In the genomic region with DNA sequence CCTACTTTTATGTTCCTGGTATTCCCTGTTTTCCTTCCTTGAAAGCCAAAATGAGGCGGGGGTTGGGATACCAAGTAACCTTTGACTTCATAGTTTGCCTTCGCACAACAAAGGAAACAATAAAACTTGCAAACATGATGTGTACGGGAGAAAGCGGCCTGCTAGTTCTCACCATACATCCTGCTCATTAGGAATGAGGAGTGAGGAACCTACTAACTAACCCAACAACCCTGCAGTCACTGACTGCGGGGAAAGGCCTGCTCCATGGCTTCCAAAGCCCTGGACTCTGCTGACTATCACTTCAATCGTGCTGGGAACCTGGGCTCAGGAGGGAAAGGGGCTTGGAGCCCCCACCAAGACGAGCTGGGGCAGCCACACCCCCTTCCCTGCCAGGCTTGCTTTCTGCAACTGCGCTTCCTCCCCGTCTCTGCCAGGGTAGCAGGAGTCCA, we compare ENCODE assay signal across 24 cellular contexts. TPM values are rescaled to one million over a fixed set of nuclear protein-coding genes. Genes with fewer than 3 reads are reported as not detected.
A peak's percentile ranks its signal among the peaks of the same experiment; 100 is the strongest.
DNase-seq lines count a peak whose midpoint lies in the region; TF ChIP-seq lines count a peak whose summit lies in the region.
"Had no signal": no experiment of that assay in that cellular context is flagged by ENCODE, and none has a peak within 500 bp of the region (broad histone marks: within the 10 kb centered on the region; RNA-seq: fewer than 3 reads in every experiment).

No MANE protein-coding gene starts in this region.

- H3K36me3 Mint-ChIP-seq in Caco-2 (ENCODE audit: insufficient read depth, unreplicated experiment) (peaks cover 36% of the 10 kb centered on the region), neural crest cell (ENCODE audit: low read depth) (peaks cover 24% of the 10 kb centered on the region)
- H3K36me3 Mint-ChIP-seq in activated CD4-positive, alpha-beta memory T cell treated with anti-CD3 and anti-CD28 coated beads for 36 hours = peaks cover 1% of the 10 kb centered on the region
- H3K36me3 Mint-ChIP-seq in activated CD4-positive, alpha-beta T cell treated with anti-CD3 and anti-CD28 coated beads, Interleukin-2, amount 10 ng/mL, durations not matched to agents 24 days and 14 days (ENCODE audit: low read depth) = peaks cover 5% of the 10 kb centered on the region
- H3K36me3 Mint-ChIP-seq: activated naive CD8-positive, alpha-beta T cell treated with anti-CD3 and anti-CD28 coated beads for 36 hours had no signal

- DNase-seq in Caco-2 (peak; percentile 35 to 46), HuH-7 (ENCODE audit: low spot score) (peak; percentile 50), neural crest cell (ENCODE audit: low read depth, low spot score) (no peak), NCI-H2227 treated with DMSO at 0.1 percent for 48 hours (lab: John Stamatoyannopoulos, UW) (no peak)
- no peak for DNase-seq in activated CD4-positive, alpha-beta memory T cell treated with anti-CD3 and anti-CD28 coated beads for 36 hours
- no peak for DNase-seq in stimulated activated CD4-positive, alpha-beta T cell treated with anti-CD3 and anti-CD28 coated beads, Interleukin-4, amount 100 ng/mL, for 1 hour
- no peak for DNase-seq in activated CD4-positive, alpha-beta T cell treated with anti-CD3 and anti-CD28 coated beads, Interleukin-2, amount 10 ng/mL, durations not matched to agents 24 days and 14 days
- DNase-seq: activated B cell treated with CpG ODN at 0.5 μM for 24 hours; activated CD4-positive, alpha-beta T cell treated with anti-CD3 and anti-CD28 coated beads, Interleukin-2, amount 50 U/mL, for 4 hours; activated naive CD8-positive, alpha-beta T cell treated with anti-CD3 and anti-CD28 coated beads for 36 hours; C1 segment of cervical spinal cord; central memory CD4-positive, alpha-beta T cell; dorsolateral prefrontal cortex; KBM-7; midbrain; NCI-H1436 treated with DMSO at 0.1 percent for 48 hours; NCI-H510A; PC-9; SHP77; stimulated activated CD8-positive, alpha-beta memory T cell treated with anti-CD3 and anti-CD28 coated beads, Interleukin-4, amount 100 ng/mL, for 48 hours; stomach; upper lobe of right lung had no signal

- BruUV-seq in Caco-2 (replicated peaks; lab: Mats Ljungman, UMichigan) = no TSS peak

- H3K27me3 ChIP-seq in Caco-2 (replicated peaks; ENCODE audit: control insufficient read depth, insufficient read depth, low read length) = no peaks in the 10 kb centered on the region
- H3K27me3 ChIP-seq in iPS-18a (ENCODE audit: control insufficient read depth, insufficient read depth, low read length) = no peaks in the 10 kb centered on the region
- H3K27me3 ChIP-seq: dorsolateral prefrontal cortex, stomach, upper lobe of right lung had no signal

- intact Hi-C loops in Caco-2 (cut with micrococcal nuclease; ENCODE audit: unreplicated experiment) = no loop called here
- intact Hi-C loops in activated CD4-positive, alpha-beta memory T cell treated with anti-CD3 and anti-CD28 coated beads for 36 hours (cut with micrococcal nuclease) = no loop called here
- intact Hi-C loops in activated CD4-positive, alpha-beta T cell treated with anti-CD3 and anti-CD28 coated beads, Interleukin-2, amount 10 ng/mL, durations not matched to agents 24 days and 14 days (cut with micrococcal nuclease) = no loop called here

- no peak overlapping the region for H3K27ac ChIP-seq in iPS-18a (ENCODE audit: low read length)
- H3K27ac ChIP-seq: dorsolateral prefrontal cortex, PC-9, prostate gland, upper lobe of right lung had no signal

- H3K9me3 Mint-ChIP-seq in Caco-2 (ENCODE audit: unreplicated experiment) (no peaks in the 10 kb centered on the region), neural crest cell (peaks cover 4% of the 10 kb centered on the region)
- no peaks in the 10 kb centered on the region for H3K9me3 Mint-ChIP-seq in activated CD4-positive, alpha-beta memory T cell treated with anti-CD3 and anti-CD28 coated beads for 36 hours
- no peaks in the 10 kb centered on the region for H3K9me3 Mint-ChIP-seq in activated CD4-positive, alpha-beta T cell treated with anti-CD3 and anti-CD28 coated beads, Interleukin-2, amount 10 ng/mL, durations not matched to agents 24 days and 14 days
- H3K9me3 Mint-ChIP-seq: activated B cell treated with CpG ODN at 0.5 μM for 24 hours; activated naive CD8-positive, alpha-beta T cell treated with anti-CD3 and anti-CD28 coated beads for 36 hours had no signal

- H3K36me3 ChIP-seq in Caco-2 (ENCODE audit: control insufficient read depth, insufficient read depth, low read length) (0 out of 2 replicates have a peak, but pooled peaks cover 4% of the 10 kb centered on the region), iPS-18a (ENCODE audit: control insufficient read depth, low read depth, low read length) (peaks cover 9% of the 10 kb centered on the region)

- H3K9me3 ChIP-seq in Caco-2 (no peaks in the 10 kb centered on the region), iPS-18a (ENCODE audit: control insufficient read depth, low read depth, low read length) (no peaks in the 10 kb centered on the region)
- H3K9me3 ChIP-seq: prostate gland, stomach, upper lobe of right lung had no signal

- no peak overlapping the region for H3K4me3 Mint-ChIP-seq in Caco-2 (ENCODE audit: unreplicated experiment)
- H3K4me3 Mint-ChIP-seq in neural crest cell = no peak overlapping the region
- no peak overlapping the region for H3K4me3 Mint-ChIP-seq in activated CD4-positive, alpha-beta memory T cell treated with anti-CD3 and anti-CD28 coated beads for 36 hours
- H3K4me3 Mint-ChIP-seq in activated CD4-positive, alpha-beta T cell treated with anti-CD3 and anti-CD28 coated beads, Interleukin-2, amount 10 ng/mL, durations not matched to agents 24 days and 14 days = no peak overlapping the region
- H3K4me3 Mint-ChIP-seq: activated B cell treated with CpG ODN at 0.5 μM for 24 hours; activated naive CD8-positive, alpha-beta T cell treated with anti-CD3 and anti-CD28 coated beads for 36 hours had no signal

- TF ChIP-seq CTCF in Caco-2 (IDR thresholded peaks at IDR 0.05; ENCODE audit: insufficient read depth in 1 of 2, low read depth in 1 of 2, low read length in 1 of 2, severe bottlenecking in 1 of 2, unreplicated experiment in 1 of 2) (no peak), neural crest cell (conservative IDR thresholded peaks at IDR 0.05) (no peak)

- peak overlapping the region; percentile 2 for H3K9ac ChIP-seq in iPS-18a (ENCODE audit: low read length)

- H3K27ac Mint-ChIP-seq in Caco-2 (ENCODE audit: unreplicated experiment) = no peak overlapping the region
- peak overlapping the region; percentile 71 for H3K27ac Mint-ChIP-seq in neural crest cell (ENCODE audit: unreplicated experiment)
- no peak overlapping the region for H3K27ac Mint-ChIP-seq in activated CD4-positive, alpha-beta memory T cell treated with anti-CD3 and anti-CD28 coated beads for 36 hours
- H3K27ac Mint-ChIP-seq in activated CD4-positive, alpha-beta T cell treated with anti-CD3 and anti-CD28 coated beads, Interleukin-2, amount 10 ng/mL, durations not matched to agents 24 days and 14 days = no peak overlapping the region
- H3K27ac Mint-ChIP-seq: activated B cell treated with CpG ODN at 0.5 μM for 24 hours; activated naive CD8-positive, alpha-beta T cell treated with anti-CD3 and anti-CD28 coated beads for 36 hours had no signal

- H3K4me1 ChIP-seq in Caco-2 (peaks cover 12% of the 10 kb centered on the region; the same call in 1 of the 2 replicates), iPS-18a (ENCODE audit: control insufficient read depth, low read depth, low read length) (peaks cover 15% of the 10 kb centered on the region)
- H3K4me1 ChIP-seq: upper lobe of right lung had no signal

- POLR2A ChIA-PET in Caco-2 (lab: Charles Lee) = interaction anchor here (0.6 kb wide), 1 partner anchor 124 kb away, joined by 6 read pairs; a partner anchor contains a TSS
- POLR2A ChIA-PET in activated CD4-positive, alpha-beta memory T cell treated with anti-CD3 and anti-CD28 coated beads for 36 hours (lab: Charles Lee) = no interaction called here

- H3K4me3 ChIP-seq in Caco-2 (ENCODE audit: low read depth, low read length) (no peak overlapping the region), iPS-18a (ENCODE audit: low read length) (no peak overlapping the region)
- H3K4me3 ChIP-seq: dorsolateral prefrontal cortex, PC-9, prostate gland, stomach, upper lobe of right lung had no signal

- H3K4me1 Mint-ChIP-seq in Caco-2 (ENCODE audit: low read depth, unreplicated experiment) (no peaks in the 10 kb centered on the region), neural crest cell (peaks cover 19% of the 10 kb centered on the region)
- H3K4me1 Mint-ChIP-seq in activated CD4-positive, alpha-beta memory T cell treated with anti-CD3 and anti-CD28 coated beads for 36 hours (ENCODE audit: low read depth) = no peaks in the 10 kb centered on the region
- no peaks in the 10 kb centered on the region for H3K4me1 Mint-ChIP-seq in activated CD4-positive, alpha-beta T cell treated with anti-CD3 and anti-CD28 coated beads, Interleukin-2, amount 10 ng/mL, durations not matched to agents 24 days and 14 days
- H3K4me1 Mint-ChIP-seq: activated naive CD8-positive, alpha-beta T cell treated with anti-CD3 and anti-CD28 coated beads for 36 hours had no signal

- CTCF ChIA-PET in Caco-2 (lab: Charles Lee) = no interaction called here
- CTCF ChIA-PET in activated CD4-positive, alpha-beta memory T cell treated with anti-CD3 and anti-CD28 coated beads for 36 hours (lab: Charles Lee) = interaction anchor here (1.2 kb wide), 1 partner anchor 10 kb away, joined by 4 read pairs; no protein-coding TSS in a partner anchor

- H3K27me3 Mint-ChIP-seq in Caco-2 (ENCODE audit: insufficient read depth, unreplicated experiment) (no peaks in the 10 kb centered on the region), neural crest cell (ENCODE audit: low read depth) (no peaks in the 10 kb centered on the region)
- H3K27me3 Mint-ChIP-seq in activated CD4-positive, alpha-beta memory T cell treated with anti-CD3 and anti-CD28 coated beads for 36 hours = no peaks in the 10 kb centered on the region
- no peaks in the 10 kb centered on the region for H3K27me3 Mint-ChIP-seq in activated CD4-positive, alpha-beta T cell treated with anti-CD3 and anti-CD28 coated beads, Interleukin-2, amount 10 ng/mL, durations not matched to agents 24 days and 14 days
- H3K27me3 Mint-ChIP-seq: activated B cell treated with CpG ODN at 0.5 μM for 24 hours; activated naive CD8-positive, alpha-beta T cell treated with anti-CD3 and anti-CD28 coated beads for 36 hours had no signal

RNA-seq across cellular contexts. Expression of a gene that starts 24.2 kb away (rescaled TPM):
- 2,026 and 2,057 TPM in 2 replicates for total RNA-seq in Caco-2 (2022)
- 1,439 and 1,563 TPM in 2 replicates for total RNA-seq in neural crest cell
- total RNA-seq in activated CD4-positive, alpha-beta memory T cell treated with anti-CD3 and anti-CD28 coated beads for 36 hours = 1,000 to 10,000 TPM; 1,809 to 1,825 TPM
- total RNA-seq in activated CD4-positive, alpha-beta T cell treated with anti-CD3 and anti-CD28 coated beads, Interleukin-2, amount 10 ng/mL, durations not matched to agents 24 days and 14 days = 1,154 and 1,159 TPM in 2 replicates

Comparison
In these comparisons a context has a peak if more than half of its experiments do, and no peak if none do; other contexts are left out.
1. DNase-seq: peak in Caco-2 (2 of 2) and HuH-7 (single experiment); none in neural crest cell (single experiment), activated CD4-positive, alpha-beta memory T cell treated with anti-CD3 and anti-CD28 coated beads for 36 hours (single experiment), stimulated activated CD4-positive, alpha-beta T cell treated with anti-CD3 and anti-CD28 coated beads, Interleukin-4, amount 100 ng/mL, for 1 hour (single experiment), activated CD4-positive, alpha-beta T cell treated with anti-CD3 and anti-CD28 coated beads, Interleukin-2, amount 10 ng/mL, durations not matched to agents 24 days and 14 days (single experiment) and NCI-H2227 treated with DMSO at 0.1 percent for 48 hours (single experiment).